ENCODE assay signal across 8 cellular contexts in the genomic region with DNA sequence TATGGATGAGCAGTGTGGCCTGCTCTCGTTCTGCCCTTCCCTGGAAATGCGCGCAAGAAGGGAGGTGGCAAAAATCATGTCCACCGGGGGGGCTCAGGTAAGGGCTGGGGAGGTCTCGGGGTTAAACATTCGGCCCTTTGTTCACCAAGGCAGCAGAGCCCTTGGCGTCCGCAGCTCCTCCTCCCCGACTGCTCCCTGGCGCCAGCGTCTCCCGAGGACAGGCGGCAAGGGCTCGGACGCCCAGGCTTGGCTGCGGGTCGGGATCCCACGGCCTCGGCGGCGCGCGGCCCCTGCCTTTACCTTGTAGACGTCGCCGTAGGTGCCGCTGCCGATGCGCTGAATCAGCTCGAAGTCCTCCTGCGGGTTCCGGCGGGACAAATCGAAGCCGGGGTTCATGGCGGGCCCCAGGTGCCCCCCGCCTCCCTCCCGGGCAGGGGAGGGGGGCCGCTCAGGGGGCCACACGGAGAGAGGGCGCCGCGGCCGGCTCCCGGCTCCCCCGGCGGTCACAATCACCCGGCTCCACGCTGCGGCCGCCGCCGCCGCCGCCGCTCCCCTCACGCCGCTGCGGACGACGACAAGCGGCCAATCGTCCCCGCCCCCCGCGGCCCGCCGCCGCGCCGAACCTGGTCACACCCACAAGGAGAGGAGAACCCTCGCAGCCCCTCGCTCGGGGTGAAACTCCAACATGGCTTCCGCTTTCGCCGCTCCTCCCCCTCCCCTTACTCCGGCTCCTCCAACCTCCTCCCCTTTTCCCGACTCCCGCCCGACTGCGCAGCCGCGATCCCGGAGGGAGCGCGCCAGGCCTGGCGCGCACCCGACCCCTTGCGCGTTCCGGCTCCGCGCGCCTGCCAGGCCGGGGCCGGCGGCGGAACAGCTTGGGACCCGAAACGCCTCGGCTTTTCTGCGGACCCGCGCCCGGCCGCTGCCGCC. TPM values are rescaled to one million over a fixed set of nuclear protein-coding genes. Genes with fewer than 3 reads are reported as not detected.
DNase-seq lines count a peak whose midpoint lies in the region; TF ChIP-seq lines count a peak whose summit lies in the region.

A gene (minus strand): TSS at position 694 of the 930 bp plus-strand sequence. CDS start 298 bp downstream, at position 396.

- TF ChIP-seq RAD21 in SK-N-SH (IDR thresholded peaks at IDR 0.05; ENCODE audit: low read length): peak; percentile 3; the same call in 1 of the 2 replicates

- POLR2A ChIA-PET in SK-N-SH (lab: Yijun Ruan, JAX): interaction anchor here (0.6 to 1.3 kb wide), 4 partner anchors 14 to 722 kb away, joined by 3 to 4 read pairs (median 3); a partner anchor contains a TSS

- H3K79me2 ChIP-seq in SK-N-SH (ENCODE audit: insufficient read depth): peaks cover 62% of the 10 kb centered on the region

- no peak for TF ChIP-seq CTCF in HFFc6 (IDR thresholded peaks at IDR 0.05)
- no peak for TF ChIP-seq CTCF in NB4 (IDR thresholded peaks at IDR 0.05; ENCODE audit: low read depth, low read length)
- TF ChIP-seq CTCF in SK-N-SH (IDR thresholded peaks at IDR 0.05): no peak; the same call in 1 of the 2 replicates
- TF ChIP-seq CTCF in suprapubic skin (IDR thresholded peaks at IDR 0.05): no peak

- TF ChIP-seq POLR2A in NB4 (IDR thresholded peaks at IDR 0.05; ENCODE audit: extremely low read depth, insufficient read length) (peak; percentile 74), suprapubic skin (IDR thresholded peaks at IDR 0.05) (peak in 1 of 2 donors; percentile 77)

- no peaks in the 10 kb centered on the region for H3K27me3 Mint-ChIP-seq in HFFc6 (ENCODE audit: insufficient read depth)
- H3K27me3 Mint-ChIP-seq in activated naive CD4-positive, alpha-beta T cell treated with anti-CD3 and anti-CD28 coated beads, Interleukin-2, amount 50 U/mL, for 24 hours: no peaks in the 10 kb centered on the region

- WGBS in SK-N-SH (ENCODE audit: low lambda C conversion rate): under 1% methylated on average over 37 of the region's 109 CpGs
- under 1% methylated on average over 21 of the region's 109 CpGs for WGBS in suprapubic skin

- no peaks in the 10 kb centered on the region for H3K9me2 ChIP-seq in SK-N-SH

- peak; percentile 84 for DNase-seq in GM04504 (ENCODE audit: low read depth)
- peak; percentile 90 for DNase-seq in HFFc6
- peak; percentile 98 for DNase-seq in NB4 (ENCODE audit: low read depth)
- peak; percentile 100 for DNase-seq in SK-N-SH
- DNase-seq in glomerular endothelial cell (ENCODE audit: extremely low read depth, low read depth, low spot score): no peak
- peak; percentile 90 for DNase-seq in occipital lobe (lab: John Stamatoyannopoulos, UW)
- peak; percentile 95 for DNase-seq in suprapubic skin (ENCODE audit: low spot score in 2 of 2)

- H3K27ac ChIP-seq in SK-N-SH (ENCODE audit: low read depth in 2 of 2, low read length in 1 of 2) (peak within 1 kb of the TSS; percentile 77 to 91), suprapubic skin (peak within 1 kb of the TSS; percentile 89)

- H3K4me1 Mint-ChIP-seq in HFFc6 (ENCODE audit: low read depth): peaks cover 63% of the 10 kb centered on the region
- H3K4me1 Mint-ChIP-seq in activated naive CD4-positive, alpha-beta T cell treated with anti-CD3 and anti-CD28 coated beads, Interleukin-2, amount 50 U/mL, for 24 hours: peaks cover 63% of the 10 kb centered on the region

- H3K4me3 ChIP-seq in NB4 (ENCODE audit: low read depth, low read length) (peak within 1 kb of the TSS; percentile 90), SK-N-SH (ENCODE audit: low read depth in 2 of 2, low read length in 1 of 2) (peak within 1 kb of the TSS; percentile 78 to 99), suprapubic skin (peak within 1 kb of the TSS; percentile 64)

- peak within 1 kb of the TSS; percentile 91 for H2AFZ ChIP-seq in SK-N-SH (ENCODE audit: low read depth)

- CTCF ChIA-PET in SK-N-SH (lab: Yijun Ruan, JAX): interaction anchor here (0.7 to 3.0 kb wide), 4 partner anchors 10 to 57 kb away, joined by 3 to 25 read pairs (median 3); no protein-coding TSS in a partner anchor

- H3K27me3 ChIP-seq in SK-N-SH (ENCODE audit: insufficient read depth) (no peaks in the 10 kb centered on the region), suprapubic skin (no peaks in the 10 kb centered on the region)

- H3K4me2 ChIP-seq in SK-N-SH: peak within 1 kb of the TSS; percentile 88

- no peaks in the 10 kb centered on the region for H3K9me3 Mint-ChIP-seq in HFFc6
- no peaks in the 10 kb centered on the region for H3K9me3 Mint-ChIP-seq in activated naive CD4-positive, alpha-beta T cell treated with anti-CD3 and anti-CD28 coated beads, Interleukin-2, amount 50 U/mL, for 24 hours

- peaks cover 15% of the 10 kb centered on the region for H3F3A ChIP-seq in SK-N-SH (replicated peaks; ENCODE audit: insufficient read depth)

- H3K9me3 ChIP-seq in SK-N-SH (no peaks in the 10 kb centered on the region), suprapubic skin (no peaks in the 10 kb centered on the region)

- 0 out of 4 replicates have a peak, but pooled peaks of 1 of the 2 experiments have one; percentile 25 for TF ChIP-seq EP300 in SK-N-SH (IDR thresholded peaks at IDR 0.05; ENCODE audit: borderline replicate concordance in 1 of 2, low read depth in 1 of 2, low read length in 1 of 2)
- no peak for TF ChIP-seq EP300 in suprapubic skin (IDR thresholded peaks at IDR 0.05)

- H3K4me1 ChIP-seq in SK-N-SH (ENCODE audit: control insufficient read depth in 1 of 2, insufficient read depth in 2 of 2, low read depth in 1 of 2, low read length in 1 of 2) (peaks cover 25 to 36% of the 10 kb centered on the region in 2 experiments), suprapubic skin (peaks cover 61% of the 10 kb centered on the region)

- H3K36me3 Mint-ChIP-seq in HFFc6 (ENCODE audit: low read depth): 0 out of 2 replicates have a peak, but pooled peaks cover 9% of the 10 kb centered on the region
- H3K36me3 Mint-ChIP-seq in activated naive CD4-positive, alpha-beta T cell treated with anti-CD3 and anti-CD28 coated beads, Interleukin-2, amount 50 U/mL, for 24 hours: no peaks in the 10 kb centered on the region

- H3K9ac ChIP-seq in SK-N-SH: peak within 1 kb of the TSS; percentile 83

- H3K36me3 ChIP-seq in SK-N-SH (replicated peaks in 1 of 2; ENCODE audit: control insufficient read depth in 1 of 2, insufficient read depth in 2 of 2, low read length in 1 of 2) (no peaks in the 10 kb centered on the region), suprapubic skin (no peaks in the 10 kb centered on the region)

- peak within 1 kb of the TSS; percentile 92 for H3K4me3 Mint-ChIP-seq in HFFc6
- H3K4me3 Mint-ChIP-seq in activated naive CD4-positive, alpha-beta T cell treated with anti-CD3 and anti-CD28 coated beads, Interleukin-2, amount 50 U/mL, for 24 hours: peak within 1 kb of the TSS; percentile 97

- peak within 1 kb of the TSS; percentile 60 for H3K27ac Mint-ChIP-seq in HFFc6
- peak within 1 kb of the TSS; percentile 88 for H3K27ac Mint-ChIP-seq in activated naive CD4-positive, alpha-beta T cell treated with anti-CD3 and anti-CD28 coated beads, Interleukin-2, amount 50 U/mL, for 24 hours

- H4K20me1 ChIP-seq in SK-N-SH (ENCODE audit: insufficient read depth): peaks cover 43% of the 10 kb centered on the region

TF ChIP-seq in SK-N-SH, 30 proteins besides CTCF, POLR2A, EP300 and RAD21 (continues in another document):
- TF ChIP-seq TAF1 (IDR thresholded peaks at IDR 0.05; ENCODE audit: borderline replicate concordance, low read depth, low read length) (peak; percentile 62; the same call in 1 of the 2 replicates), RXRA (IDR thresholded peaks at IDR 0.05; ENCODE audit: borderline replicate concordance, low read depth) (no peak), CHD2 (IDR thresholded peaks at IDR 0.05; ENCODE audit: low read length, partially characterized antibody) (peak; percentile 70), RFX5 (IDR thresholded peaks at IDR 0.05; ENCODE audit: low read length) (no peak), EZH2phosphoT487 (IDR thresholded peaks at IDR 0.05; ENCODE audit: borderline replicate concordance, low read depth) (no peak), FOXM1 (IDR thresholded peaks at IDR 0.05; ENCODE audit: low read depth) (no peak)
- TF ChIP-seq, protein P1, sequence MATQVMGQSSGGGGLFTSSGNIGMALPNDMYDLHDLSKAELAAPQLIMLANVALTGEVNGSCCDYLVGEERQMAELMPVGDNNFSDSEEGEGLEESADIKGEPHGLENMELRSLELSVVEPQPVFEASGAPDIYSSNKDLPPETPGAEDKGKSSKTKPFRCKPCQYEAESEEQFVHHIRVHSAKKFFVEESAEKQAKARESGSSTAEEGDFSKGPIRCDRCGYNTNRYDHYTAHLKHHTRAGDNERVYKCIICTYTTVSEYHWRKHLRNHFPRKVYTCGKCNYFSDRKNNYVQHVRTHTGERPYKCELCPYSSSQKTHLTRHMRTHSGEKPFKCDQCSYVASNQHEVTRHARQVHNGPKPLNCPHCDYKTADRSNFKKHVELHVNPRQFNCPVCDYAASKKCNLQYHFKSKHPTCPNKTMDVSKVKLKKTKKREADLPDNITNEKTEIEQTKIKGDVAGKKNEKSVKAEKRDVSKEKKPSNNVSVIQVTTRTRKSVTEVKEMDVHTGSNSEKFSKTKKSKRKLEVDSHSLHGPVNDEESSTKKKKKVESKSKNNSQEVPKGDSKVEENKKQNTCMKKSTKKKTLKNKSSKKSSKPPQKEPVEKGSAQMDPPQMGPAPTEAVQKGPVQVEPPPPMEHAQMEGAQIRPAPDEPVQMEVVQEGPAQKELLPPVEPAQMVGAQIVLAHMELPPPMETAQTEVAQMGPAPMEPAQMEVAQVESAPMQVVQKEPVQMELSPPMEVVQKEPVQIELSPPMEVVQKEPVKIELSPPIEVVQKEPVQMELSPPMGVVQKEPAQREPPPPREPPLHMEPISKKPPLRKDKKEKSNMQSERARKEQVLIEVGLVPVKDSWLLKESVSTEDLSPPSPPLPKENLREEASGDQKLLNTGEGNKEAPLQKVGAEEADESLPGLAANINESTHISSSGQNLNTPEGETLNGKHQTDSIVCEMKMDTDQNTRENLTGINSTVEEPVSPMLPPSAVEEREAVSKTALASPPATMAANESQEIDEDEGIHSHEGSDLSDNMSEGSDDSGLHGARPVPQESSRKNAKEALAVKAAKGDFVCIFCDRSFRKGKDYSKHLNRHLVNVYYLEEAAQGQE (IDR thresholded peaks at IDR 0.05; ENCODE audit: low read depth, low read length): no peak
- TF ChIP-seq, protein P2, sequence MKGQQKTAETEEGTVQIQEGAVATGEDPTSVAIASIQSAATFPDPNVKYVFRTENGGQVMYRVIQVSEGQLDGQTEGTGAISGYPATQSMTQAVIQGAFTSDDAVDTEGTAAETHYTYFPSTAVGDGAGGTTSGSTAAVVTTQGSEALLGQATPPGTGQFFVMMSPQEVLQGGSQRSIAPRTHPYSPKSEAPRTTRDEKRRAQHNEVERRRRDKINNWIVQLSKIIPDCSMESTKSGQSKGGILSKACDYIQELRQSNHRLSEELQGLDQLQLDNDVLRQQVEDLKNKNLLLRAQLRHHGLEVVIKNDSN (IDR thresholded peaks at IDR 0.05; ENCODE audit: borderline replicate concordance, low read depth): no peak

RNA-seq across cellular contexts. Expression of the gene that starts here (rescaled TPM):
- 10 to 100 TPM; 28.7 to 34.4 (median 30.7) TPM for total RNA-seq in HFFc6 (2021; fragmentation: NEBNext Ultra II Directional; extraction: Animal tissue kit (Norgen Biotek cat#: 25700))
- 8.8 and 11.1 TPM in 2 replicates for polyA plus RNA-seq in SK-N-SH (2012; rRNA removed)
- 12.0 and 14.6 TPM in 2 replicates for polyA plus RNA-seq in SK-N-SH (2012; cell fraction: cytosol; rRNA removed)
- 8.6 and 21.1 TPM in 2 replicates for polyA plus RNA-seq in SK-N-SH (2012; cell fraction: nucleus; rRNA removed)
- total RNA-seq in glomerular endothelial cell: 20.4 and 40.7 TPM in 2 replicates
- total RNA-seq in occipital lobe: 122 TPM
- 10 to 100 TPM; 26.3 to 59.9 (median 37.8) TPM for total RNA-seq in suprapubic skin
